In the genomic region with DNA sequence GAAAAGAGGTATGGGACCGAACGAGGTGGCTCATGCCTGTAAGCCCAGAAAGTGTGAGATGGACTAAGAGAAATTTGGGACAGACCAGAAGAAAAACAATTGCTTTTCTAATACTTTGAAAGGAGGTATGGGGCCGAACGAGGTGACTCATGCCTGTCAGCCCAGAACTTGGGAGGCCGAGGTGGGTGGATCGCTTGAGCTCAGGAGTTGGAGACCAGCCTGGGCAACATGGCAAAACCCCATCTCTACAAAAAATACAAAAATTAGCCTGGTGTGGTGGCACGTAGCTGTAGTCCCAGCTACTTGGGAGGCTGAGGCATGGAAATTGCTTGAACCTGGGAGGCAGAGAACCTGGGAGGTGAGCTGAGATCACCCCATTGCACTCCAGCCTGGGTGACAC, we compare ENCODE assay signal across 7 cellular contexts.
A peak's percentile ranks its signal among the peaks of the same experiment; 100 is the strongest.
DNase-seq lines count a peak whose midpoint lies in the region; FAIRE-seq and TF ChIP-seq lines count a peak whose summit lies in the region.
"Not testable (repeated sequence)": the region's sequence is repeated elsewhere in the genome, so short reads cannot be mapped to it uniquely, and the experiment has no call there.

No MANE protein-coding gene starts in this region.

- H3K27ac ChIP-seq in GM23248; astrocyte (ENCODE audit: low read depth, low read length); brain microvascular endothelial cell: not testable (repeated sequence)
- peak overlapping the region; percentile 29 for H3K27ac ChIP-seq in mesenchymal stem cell (ENCODE audit: low read length, poor library complexity, severe bottlenecking)

- not testable (repeated sequence) for H3K27me3 ChIP-seq in GM23248 (replicated peaks; ENCODE audit: insufficient read depth); MG63; astrocyte (ENCODE audit: insufficient read depth, low read length); brain microvascular endothelial cell (replicated peaks); mesenchymal stem cell (ENCODE audit: control insufficient read depth in 1 of 2, insufficient read depth in 1 of 2, low read length in 2 of 2)

- not testable (repeated sequence) for FAIRE-seq in astrocyte (lab: Jason Lieb, UNC)

- H2BK12ac ChIP-seq in mesenchymal stem cell (ENCODE audit: low read length in 2 of 2) = not testable (repeated sequence)

- H3K4me3 ChIP-seq in GM23248; MG63; astrocyte (ENCODE audit: insufficient read depth, low read depth, low read length); brain microvascular endothelial cell (ENCODE audit: low read depth, low read length); choroid plexus epithelial cell (ENCODE audit: low read depth, low read length); fibroblast of mammary gland (ENCODE audit: control insufficient read depth, low read depth, low read length); mesenchymal stem cell (ENCODE audit: insufficient read depth in 1 of 2, low read depth in 1 of 2, low read length in 2 of 2): not testable (repeated sequence)

- DNase-seq in GM23248 = peak; percentile 27
- peak; percentile 0 for DNase-seq in MG63
- DNase-seq in astrocyte (ENCODE audit: low read depth) = peak; percentile 16
- peak; percentile 24 for DNase-seq in brain microvascular endothelial cell
- peak; percentile 4 for DNase-seq in choroid plexus epithelial cell (ENCODE audit: low read depth)
- peak; percentile 14 for DNase-seq in fibroblast of mammary gland (ENCODE audit: low read depth)
- not testable (repeated sequence) for DNase-seq in mesenchymal stem cell

- H3K9me2 ChIP-seq in GM23248 (ENCODE audit: insufficient read depth) = not testable (repeated sequence)

- H3K23ac ChIP-seq in mesenchymal stem cell (ENCODE audit: low read length in 2 of 2) = not testable (repeated sequence)

- not testable (repeated sequence) for H3K14ac ChIP-seq in mesenchymal stem cell (ENCODE audit: low read length in 2 of 2)

- not testable (repeated sequence) for H3K4me3 Mint-ChIP-seq in astrocyte (ENCODE audit: unreplicated experiment)

- peak overlapping the region; percentile 66 for H2BK5ac ChIP-seq in mesenchymal stem cell (ENCODE audit: low read depth, low read length, poor library complexity, severe bottlenecking)

- not testable (repeated sequence) for H3K79me2 ChIP-seq in GM23248 (ENCODE audit: insufficient read depth); astrocyte (ENCODE audit: insufficient read depth, low read length)

- H4K20me1 ChIP-seq in GM23248 (ENCODE audit: insufficient read depth); astrocyte (ENCODE audit: insufficient read depth, low read length): not testable (repeated sequence)

- H3K4me1 ChIP-seq in GM23248 (ENCODE audit: insufficient read depth); mesenchymal stem cell (ENCODE audit: control insufficient read depth, insufficient read depth, low read depth, low read length): not testable (repeated sequence)
- H3K4me1 ChIP-seq in astrocyte (ENCODE audit: insufficient read depth, low read length) = peaks cover 14% of the 10 kb centered on the region

- H3K18ac ChIP-seq in mesenchymal stem cell (ENCODE audit: low read depth in 1 of 2, low read length in 2 of 2) = not testable (repeated sequence)

- in situ Hi-C loops in GM23248 (cut with MboI); brain microvascular endothelial cell (cut with HindIII; ENCODE audit: low pct_ligation_motif_present, low sequenced_read_pairs): not testable (repeated sequence)

- not testable (repeated sequence) for H2AFZ ChIP-seq in GM23248; astrocyte (ENCODE audit: low read depth, low read length); mesenchymal stem cell (ENCODE audit: low read depth, low read length)

- H2BK15ac ChIP-seq in mesenchymal stem cell (ENCODE audit: low read depth, poor library complexity, severe bottlenecking) = not testable (repeated sequence)

- H2AK5ac ChIP-seq in mesenchymal stem cell (ENCODE audit: low read length, severe bottlenecking) = not testable (repeated sequence)

- TF ChIP-seq CTCF in astrocyte (IDR thresholded peaks at IDR 0.05; ENCODE audit: insufficient read depth, low read depth, low read length); brain microvascular endothelial cell (IDR thresholded peaks at IDR 0.05; ENCODE audit: low read depth, low read length, missing control alignments); choroid plexus epithelial cell (conservative IDR thresholded peaks at IDR 0.05; ENCODE audit: low read depth, low read length); fibroblast of mammary gland (conservative IDR thresholded peaks at IDR 0.05; ENCODE audit: control insufficient read depth, insufficient read depth, low read depth, low read length): not testable (repeated sequence)

- H4K91ac ChIP-seq in mesenchymal stem cell (ENCODE audit: low read length) = not testable (repeated sequence)

- H3K9me3 ChIP-seq in GM23248 (ENCODE audit: low read depth); MG63; astrocyte (ENCODE audit: insufficient read depth, low read depth, low read length); mesenchymal stem cell (ENCODE audit: control insufficient read depth, low read length): not testable (repeated sequence)

- H2BK120ac ChIP-seq in mesenchymal stem cell (ENCODE audit: low read depth, low read length) = not testable (repeated sequence)

- H3K9ac ChIP-seq in GM23248; astrocyte (ENCODE audit: low read length); mesenchymal stem cell (ENCODE audit: low read length): not testable (repeated sequence)

- H3K4ac ChIP-seq in mesenchymal stem cell (ENCODE audit: low read depth in 1 of 2, low read length in 2 of 2) = not testable (repeated sequence)

- not testable (repeated sequence) for H3K9me3 Mint-ChIP-seq in astrocyte (ENCODE audit: unreplicated experiment)

- H3K27me3 Mint-ChIP-seq in astrocyte (ENCODE audit: low read depth, unreplicated experiment) = not testable (repeated sequence)

- 7 to 10% methylated on average over 7 of the region's 7 CpGs for WGBS in GM23248 (ENCODE audit: low coverage in 1 of 2, low lambda C conversion rate in 2 of 2, missing lambda C conversion rate in 2 of 2), 2 experiments
- WGBS in mesenchymal stem cell = 96% methylated on average over 6 of the region's 7 CpGs

- H3K4me2 ChIP-seq in GM23248 (ENCODE audit: unreplicated experiment); mesenchymal stem cell (ENCODE audit: low read length, poor library complexity, severe bottlenecking): not testable (repeated sequence)
- H3K4me2 ChIP-seq in astrocyte (ENCODE audit: low read length) = peak overlapping the region; percentile 60

- H4K8ac ChIP-seq in mesenchymal stem cell (ENCODE audit: low read length) = not testable (repeated sequence)

- not testable (repeated sequence) for H3K27ac Mint-ChIP-seq in astrocyte (ENCODE audit: unreplicated experiment)

- not testable (repeated sequence) for H3F3A ChIP-seq in GM23248 (ENCODE audit: insufficient read depth)

- H3K4me1 Mint-ChIP-seq in astrocyte (ENCODE audit: low read depth, unreplicated experiment) = peaks cover 24% of the 10 kb centered on the region

- not testable (repeated sequence) for H3K36me3 ChIP-seq in GM23248 (ENCODE audit: low read depth); MG63; astrocyte (ENCODE audit: insufficient read depth, low read length); brain microvascular endothelial cell (replicated peaks); mesenchymal stem cell (ENCODE audit: control insufficient read depth in 1 of 2, insufficient read depth in 2 of 2, low read depth in 1 of 2, low read length in 2 of 2)

- not testable (repeated sequence) for H3K36me3 Mint-ChIP-seq in astrocyte (ENCODE audit: low read depth, unreplicated experiment)

- H3K79me1 ChIP-seq in mesenchymal stem cell (replicated peaks; ENCODE audit: low read length, poor library complexity, severe bottlenecking) = not testable (repeated sequence)
